8 cellular contexts compared by ENCODE assay signal in genomic region chr16:4313563-4314531, GRCh38. TPM values are rescaled to one million over a fixed set of nuclear protein-coding genes. Genes with fewer than 3 reads are reported as not detected.
DNase-seq lines count a peak whose midpoint lies in the region; ATAC-seq and TF ChIP-seq lines count a peak whose summit lies in the region.

No MANE protein-coding gene starts in this region.

- H2AFZ ChIP-seq in fibroblast of lung (ENCODE audit: low read length), result no peak overlapping the region

- TF ChIP-seq CTCF in fibroblast of lung (conservative IDR thresholded peaks at IDR 0.05 in 1 of 2, IDR thresholded peaks at IDR 0.05 in 1 of 2; ENCODE audit: low read depth in 1 of 2, low read length in 2 of 2), result peak; percentile 51 to 66

- no peaks in the 10 kb centered on the region for H3K36me3 ChIP-seq in BLaER1 treated with 17β-estradiol and CSF1 and Interleukin-3, amounts not matched to agents 10 nM and 100 nM
- H3K36me3 ChIP-seq in fibroblast of lung (ENCODE audit: control insufficient read depth, insufficient read depth, low read length) (no peaks in the 10 kb centered on the region), rectal smooth muscle tissue (ENCODE audit: control insufficient read depth, insufficient read depth, low read length) (no peaks in the 10 kb centered on the region)

- H3K9me3 ChIP-seq in BLaER1 treated with 17β-estradiol and CSF1 and Interleukin-3, amounts not matched to agents 10 nM and 100 nM (replicated peaks in 1 of 11), result no peaks in the 10 kb centered on the region
- H3K9me3 ChIP-seq in fibroblast of lung (ENCODE audit: control insufficient read depth, insufficient read depth, low read depth, low read length), result no peaks in the 10 kb centered on the region

- no peak overlapping the region for H3K27ac ChIP-seq in BLaER1 treated with 17β-estradiol and CSF1 and Interleukin-3, amounts not matched to agents 10 nM and 100 nM
- H3K27ac ChIP-seq in fibroblast of lung (ENCODE audit: insufficient read depth, low read length) (peak overlapping the region; percentile 90), rectal smooth muscle tissue (ENCODE audit: low read depth, low read length) (peak overlapping the region; percentile 96)

- peaks cover 25 to 30% (median 27%) of the 10 kb centered on the region in 11 experiments for H3K27me3 ChIP-seq in BLaER1 treated with 17β-estradiol and CSF1 and Interleukin-3, amounts not matched to agents 10 nM and 100 nM
- no peaks in the 10 kb centered on the region for H3K27me3 ChIP-seq in fibroblast of lung (ENCODE audit: control insufficient read depth, insufficient read depth, low read length)
- peaks cover 10% of the 10 kb centered on the region for H3K27me3 ChIP-seq in rectal smooth muscle tissue (ENCODE audit: control insufficient read depth, insufficient read depth, low read length)

- no peak overlapping the region; a peak in 1 of 20 replicates for H3K4me3 ChIP-seq in BLaER1 treated with 17β-estradiol and CSF1 and Interleukin-3, amounts not matched to agents 10 nM and 100 nM
- H3K4me3 ChIP-seq in fibroblast of lung (replicated peaks in 1 of 4; ENCODE audit: control extremely low read depth in 1 of 4, insufficient read depth in 1 of 4, low read depth in 3 of 4, low read length in 4 of 4) (no peak overlapping the region), rectal smooth muscle tissue (ENCODE audit: low read length) (peak overlapping the region; percentile 69)

- H3K4me2 ChIP-seq in BLaER1 treated with 17β-estradiol and CSF1 and Interleukin-3, amounts not matched to agents 10 nM and 100 nM, result peak overlapping the region in 9 of 11 experiments; percentile 5 to 99 (median 88); a peak in 12 of 22 replicates
- H3K4me2 ChIP-seq in fibroblast of lung (ENCODE audit: extremely low read depth, insufficient read depth, low read length), result no peak overlapping the region

- peaks cover 26% of the 10 kb centered on the region for H3K79me2 ChIP-seq in fibroblast of lung (ENCODE audit: control insufficient read depth, insufficient read depth, low read length)

- peaks cover 30 to 57% (median 51%) of the 10 kb centered on the region in 10 experiments for H3K4me1 ChIP-seq in BLaER1 treated with 17β-estradiol and CSF1 and Interleukin-3, amounts not matched to agents 10 nM and 100 nM
- H3K4me1 ChIP-seq in fibroblast of lung (ENCODE audit: control insufficient read depth, extremely low read depth, insufficient read depth, low read length) (peaks cover 14% of the 10 kb centered on the region), rectal smooth muscle tissue (ENCODE audit: control insufficient read depth, insufficient read depth, low read length) (peaks cover 18% of the 10 kb centered on the region)

- no peak overlapping the region for H3K9ac ChIP-seq in BLaER1 treated with 17β-estradiol and CSF1 and Interleukin-3, amounts not matched to agents 10 nM and 100 nM
- H3K9ac ChIP-seq in fibroblast of lung (ENCODE audit: insufficient read depth, low read length) (no peak overlapping the region), rectal smooth muscle tissue (ENCODE audit: low read length) (no peak overlapping the region)

- ATAC-seq in GM19467 (IDR thresholded peaks at IDR 0.05; ENCODE audit: unreplicated experiment) (peak; percentile 33), HG03378 (IDR thresholded peaks at IDR 0.05; ENCODE audit: unreplicated experiment) (no peak), GM18519 (IDR thresholded peaks at IDR 0.05; ENCODE audit: low FRiP score, unreplicated experiment) (no peak)

- peak; percentile 80 for DNase-seq in RPMI8226
- DNase-seq in fibroblast of lung (ENCODE audit: low read depth in 2 of 2), result peak; percentile 32 to 34
- DNase-seq in dedifferentiated amniotic fluid mesenchymal stem cell (ENCODE audit: extremely low spot score), result no peak

- H4K20me1 ChIP-seq in BLaER1 treated with 17β-estradiol and CSF1 and Interleukin-3, amounts not matched to agents 10 nM and 100 nM, result peaks cover 16 to 33% (median 25%) of the 10 kb centered on the region in 11 experiments; a peak in 21 of 22 replicates
- no peaks in the 10 kb centered on the region for H4K20me1 ChIP-seq in fibroblast of lung (ENCODE audit: control insufficient read depth, extremely low read depth, insufficient read depth, low read length)

RNA-seq across cellular contexts. Expression of gene GLIS2, which starts 2.0 kb away (rescaled TPM):
- 2.6 and 4.0 TPM in 2 replicates for total RNA-seq in fibroblast of lung
- polyA plus RNA-seq in fibroblast of lung, result 5.6 and 6.0 TPM in 2 replicates
- polyA plus RNA-seq in fibroblast of lung (2012), result 18.6 and 23.8 TPM in 2 replicates
- 23.4 and 23.6 TPM in 2 replicates for polyA minus RNA-seq in fibroblast of lung (ENCODE audit: low replicate concordance)

RNA-seq across cellular contexts. Expression of gene PAM16, which starts 37.3 kb away (rescaled TPM):
- total RNA-seq in fibroblast of lung, result 24.4 and 34.3 TPM in 2 replicates
- 14.8 and 19.9 TPM in 2 replicates for polyA plus RNA-seq in fibroblast of lung
- 28.6 and 37.1 TPM in 2 replicates for polyA plus RNA-seq in fibroblast of lung (2012)
- 9.2 and 9.5 TPM in 2 replicates for polyA minus RNA-seq in fibroblast of lung (ENCODE audit: low replicate concordance)

RNA-seq across cellular contexts. Expression of gene TFAP4, which starts 41.0 kb away (rescaled TPM):
- total RNA-seq in fibroblast of lung, result 8.2 and 8.9 TPM in 2 replicates
- 3.5 and 6.6 TPM in 2 replicates for polyA plus RNA-seq in fibroblast of lung
- 6.8 and 9.5 TPM in 2 replicates for polyA plus RNA-seq in fibroblast of lung (2012)
- polyA minus RNA-seq in fibroblast of lung (ENCODE audit: low replicate concordance), result 7.0 and 9.8 TPM in 2 replicates

RNA-seq across cellular contexts. Expression of gene VASN, which starts 57.8 kb away (rescaled TPM):
- 57.0 and 79.4 TPM in 2 replicates for total RNA-seq in fibroblast of lung
- 30.6 and 61.9 TPM in 2 replicates for polyA plus RNA-seq in fibroblast of lung
- polyA plus RNA-seq in fibroblast of lung (2012), result 85.6 and 136 TPM in 2 replicates
- 42.0 and 88.8 TPM in 2 replicates for polyA minus RNA-seq in fibroblast of lung (ENCODE audit: low replicate concordance)

Comparison
In these comparisons a context has a peak if more than half of its experiments do, and no peak if none do; other contexts are left out.
1. H3K27ac ChIP-seq: peak in fibroblast of lung (single experiment) and rectal smooth muscle tissue (single experiment); none in BLaER1 treated with 17β-estradiol and CSF1 and Interleukin-3, amounts not matched to agents 10 nM and 100 nM (0 of 11).